In the genomic region with DNA sequence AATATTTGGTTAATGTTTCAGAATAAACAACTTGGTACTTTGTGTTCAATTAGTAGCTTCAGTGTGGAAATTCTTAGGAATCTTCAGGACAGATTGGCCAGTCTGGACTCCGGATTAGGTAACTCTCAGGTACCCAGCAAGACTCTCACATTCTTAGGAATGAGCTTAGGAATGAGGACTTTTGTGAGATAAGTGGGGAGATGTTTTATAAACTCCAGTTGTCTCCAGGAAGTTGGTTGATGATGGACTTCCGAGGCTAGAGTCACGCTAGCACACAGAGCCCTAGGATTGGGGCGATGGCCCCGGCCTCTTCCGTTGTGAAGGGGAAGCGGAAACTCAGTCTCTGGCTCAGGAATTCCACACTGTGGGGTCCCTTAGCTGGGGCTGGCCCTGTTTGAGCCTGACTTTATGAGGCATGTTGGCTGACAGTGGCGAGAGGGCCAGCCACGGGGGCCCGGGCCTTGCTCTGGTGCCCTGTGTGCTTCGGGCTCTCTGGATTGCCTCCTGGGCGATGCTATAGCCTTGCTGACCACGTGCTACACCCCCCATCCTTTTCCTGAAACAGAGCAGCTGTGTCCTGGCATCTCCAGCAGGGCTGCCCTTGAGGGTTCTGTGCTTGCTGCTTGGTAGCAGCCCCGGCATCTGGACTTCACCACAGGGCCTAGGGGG, we compare ENCODE assay signal across 9 cellular contexts. TPM values are rescaled to one million over a fixed set of nuclear protein-coding genes. Genes with fewer than 3 reads are reported as not detected.
DNase-seq lines count a peak whose midpoint lies in the region; ATAC-seq, FAIRE-seq and TF ChIP-seq lines count a peak whose summit lies in the region.
"Had no signal": no experiment of that assay in that cellular context is flagged by ENCODE, and none has a peak within 500 bp of the region (broad histone marks: within the 10 kb centered on the region; RNA-seq: fewer than 3 reads in every experiment).

No MANE protein-coding gene starts in this region.

- intact Hi-C loops in esophagus muscularis mucosa (cut with DNase I), result no loop called here

- TF ChIP-seq CTCF in Peyer's patch (IDR thresholded peaks at IDR 0.05) (no peak), esophagus muscularis mucosa (IDR thresholded peaks at IDR 0.05) (no peak), tibial nerve (IDR thresholded peaks at IDR 0.05) (no peak), D721Med (IDR thresholded peaks at IDR 0.05; ENCODE audit: insufficient read depth, missing control alignments) (no peak)

- peaks cover 0 to 9% (median 0%) of the 10 kb centered on the region in 3 donors for H3K36me3 ChIP-seq in Peyer's patch
- peaks cover 5 to 20% (median 18%) of the 10 kb centered on the region in 4 donors for H3K36me3 ChIP-seq in esophagus muscularis mucosa
- H3K36me3 ChIP-seq in tibial nerve, result peaks cover 0 to 23% (median 0%) of the 10 kb centered on the region in 3 donors
- H3K36me3 ChIP-seq: neutrophil had no signal

- H3K4me3 ChIP-seq in Peyer's patch, result no peak overlapping the region
- no peak overlapping the region for H3K4me3 ChIP-seq in esophagus muscularis mucosa
- no peak overlapping the region for H3K4me3 ChIP-seq in tibial nerve

- DNase-seq in Peyer's patch, result no peak
- no peak for DNase-seq in esophagus muscularis mucosa (ENCODE audit: extremely low spot score)
- peak; percentile 19 for DNase-seq in middle frontal gyrus (ENCODE audit: extremely low spot score, low spot score)
- DNase-seq in tibial nerve (ENCODE audit: low spot score in 2 of 2), result no peak
- no peak for DNase-seq in ureter (ENCODE audit: low spot score)
- DNase-seq in D721Med (ENCODE audit: insufficient read length, low spot score), result no peak
- DNase-seq: activated effector memory CD4-positive, alpha-beta T cell treated with Interleukin-2 at 50 U/mL for 16 hours had no signal

- H3K9me3 ChIP-seq in Peyer's patch, result no peaks in the 10 kb centered on the region
- no peaks in the 10 kb centered on the region for H3K9me3 ChIP-seq in esophagus muscularis mucosa
- no peaks in the 10 kb centered on the region for H3K9me3 ChIP-seq in tibial nerve
- H3K9me3 ChIP-seq: neutrophil had no signal

- no peak for ATAC-seq in GM21786 (IDR thresholded peaks at IDR 0.05; ENCODE audit: unreplicated experiment)

- peaks cover 0 to 7% (median 0%) of the 10 kb centered on the region in 4 donors for H3K4me1 ChIP-seq in Peyer's patch
- H3K4me1 ChIP-seq in esophagus muscularis mucosa, result peaks cover 18 to 34% (median 32%) of the 10 kb centered on the region in 4 donors
- H3K4me1 ChIP-seq in tibial nerve, result peaks cover 0 to 18% (median 5%) of the 10 kb centered on the region in 4 donors

- 83% methylated on average over 10 of the region's 14 CpGs for WGBS in esophagus muscularis mucosa
- 74 to 93% methylated on average over 7 to 10 of the region's 14 CpGs for WGBS in tibial nerve, 2 donors

- H3K27ac ChIP-seq in Peyer's patch, result peak overlapping the region in 3 of 4 donors; percentile 17 to 55 (median 49)
- H3K27ac ChIP-seq in esophagus muscularis mucosa (replicated peaks in 1 of 4), result peak overlapping the region; percentile 61 to 79 (median 70)
- H3K27ac ChIP-seq in tibial nerve, result peak overlapping the region in 3 of 4 donors; percentile 6 to 77 (median 70)
- H3K27ac ChIP-seq: neutrophil had no signal

- no peak for TF ChIP-seq EP300 in esophagus muscularis mucosa (IDR thresholded peaks at IDR 0.05)
- TF ChIP-seq EP300 in tibial nerve (IDR thresholded peaks at IDR 0.05), result no peak

- H3K27me3 ChIP-seq in Peyer's patch, result no peaks in the 10 kb centered on the region
- H3K27me3 ChIP-seq in esophagus muscularis mucosa, result no peaks in the 10 kb centered on the region
- H3K27me3 ChIP-seq in tibial nerve, result no peaks in the 10 kb centered on the region
- H3K27me3 ChIP-seq: neutrophil had no signal

- TF ChIP-seq POLR2A in Peyer's patch (IDR thresholded peaks at IDR 0.05), result no peak
- TF ChIP-seq POLR2A in esophagus muscularis mucosa (IDR thresholded peaks at IDR 0.05; ENCODE audit: low read depth), result no peak
- no peak for TF ChIP-seq POLR2A in tibial nerve (IDR thresholded peaks at IDR 0.05)

- no peak for FAIRE-seq in D721Med (lab: Jason Lieb, UNC)

RNA-seq across cellular contexts. Expression of a gene that starts 32.4 kb away (rescaled TPM):
- 100 to 1,000 TPM in 2 of 4 donors, 10 to 100 TPM in 2; 55.5 to 136 (median 106) TPM for total RNA-seq in Peyer's patch
- total RNA-seq in esophagus muscularis mucosa, result 10 to 100 TPM; 50.3 to 77.9 (median 58.8) TPM
- total RNA-seq in tibial nerve, result 100 to 1,000 TPM in 1 of 4 donors, 10 to 100 TPM in 3; 30.2 to 128 (median 54.6) TPM
- 42.0 TPM for total RNA-seq in ureter

RNA-seq across cellular contexts. Expression of a gene that starts 56.2 kb away (rescaled TPM):
- total RNA-seq in Peyer's patch (100 to 1,000 TPM in 2 of 4 donors, 10 to 100 TPM in 2; 32.2 to 154 (median 105) TPM), esophagus muscularis mucosa (10 to 100 TPM; 11.8 to 18.3 (median 17.4) TPM), tibial nerve (10 to 100 TPM; 20.3 to 68.4 (median 33.6) TPM), ureter (17.5 TPM)
